In the genomic region with DNA sequence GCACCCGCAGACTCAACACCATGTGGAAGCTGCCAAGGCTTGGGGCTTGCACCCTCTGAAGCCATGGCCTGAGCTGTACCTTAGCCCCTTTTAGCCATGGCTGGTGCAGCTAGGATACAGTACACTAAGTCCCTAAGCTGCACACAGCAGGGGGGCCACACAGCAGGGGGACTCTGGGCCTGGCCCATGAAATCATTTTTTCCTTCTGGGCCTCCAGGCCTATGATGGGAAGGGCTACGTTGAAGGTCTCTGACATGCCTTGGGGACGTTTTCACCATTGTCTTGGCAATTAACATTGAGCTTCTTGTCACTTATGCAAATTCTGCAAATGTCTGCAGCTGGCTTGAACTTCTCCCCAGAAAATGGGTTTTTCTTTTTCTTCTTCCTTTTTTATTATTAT, we compare ENCODE assay signal across 33 cellular contexts.
DNase-seq lines count a peak whose midpoint lies in the region; TF ChIP-seq lines count a peak whose summit lies in the region.
"Had no signal": no experiment of that assay in that cellular context is flagged by ENCODE, and none has a peak within 500 bp of the region (broad histone marks: within the 10 kb centered on the region; RNA-seq: fewer than 3 reads in every experiment).

No MANE protein-coding gene starts in this region.

- no peak overlapping the region for H2BK15ac ChIP-seq in mesendoderm (replicated peaks; ENCODE audit: low read depth)

- peak; percentile 24 for DNase-seq in esophagus muscularis mucosa (ENCODE audit: extremely low spot score)
- DNase-seq in mesendoderm = peak; percentile 19
- no peak for DNase-seq in activated CD4-positive, alpha-beta memory T cell treated with anti-CD3 and anti-CD28 coated beads for 36 hours
- no peak for DNase-seq in NCI-H2029 (lab: John Stamatoyannopoulos, UW)
- DNase-seq in stimulated activated CD4-positive, alpha-beta T cell treated with anti-CD3 and anti-CD28 coated beads, Interleukin-4, amount 100 ng/mL, for 24 hours = no peak
- DNase-seq: 8988T; ACHN; AML-193; BE2C; C1 segment of cervical spinal cord; Caco-2; Calu3; CD4-positive, alpha-beta memory T cell; CD4-positive, alpha-beta T cell; CD4-positive, CD25-positive, alpha-beta regulatory T cell; CD8-positive, alpha-beta memory T cell; CD8-positive, alpha-beta T cell; COR-L47; DMS 273 treated with DMSO at 0.1 percent for 48 hours; DMS153; DMS53; DMS79; DMS79 treated with DMSO at 0.1 percent for 48 hours; DND-41; EL had no signal

- no peak overlapping the region for H3K4me2 ChIP-seq in mesendoderm (ENCODE audit: low read length)
- H3K4me2 ChIP-seq: A549; BLaER1; BLaER1 treated with 17β-estradiol and CSF1 and Interleukin-3, amounts not matched to agents 10 nM and 100 nM had no signal

- H2AK5ac ChIP-seq in mesendoderm (ENCODE audit: low read length) = no peak overlapping the region

- peaks cover 3% of the 10 kb centered on the region for H3K9me3 Mint-ChIP-seq in activated CD4-positive, alpha-beta memory T cell treated with anti-CD3 and anti-CD28 coated beads for 36 hours
- H3K9me3 Mint-ChIP-seq: CD8-positive, alpha-beta T cell had no signal

- H3K36me3 Mint-ChIP-seq in activated CD4-positive, alpha-beta memory T cell treated with anti-CD3 and anti-CD28 coated beads for 36 hours = peaks cover 3% of the 10 kb centered on the region

- H4K8ac ChIP-seq in mesendoderm (ENCODE audit: low read depth, low read length) = no peak overlapping the region

- H4K5ac ChIP-seq in mesendoderm (ENCODE audit: low read length) = no peak overlapping the region

- no peaks in the 10 kb centered on the region for H3K27me3 Mint-ChIP-seq in activated CD4-positive, alpha-beta memory T cell treated with anti-CD3 and anti-CD28 coated beads for 36 hours
- H3K27me3 Mint-ChIP-seq: B cell; CD4-positive, alpha-beta memory T cell; CD4-positive, alpha-beta T cell; CD4-positive, CD25-positive, alpha-beta regulatory T cell had no signal

- WGBS in esophagus muscularis mucosa = 100% methylated on average over 3 of the region's 3 CpGs
- WGBS in mesendoderm (ENCODE audit: extremely low coverage, insufficient coverage, low lambda C conversion rate) = no CpG with 5 or more reads among the region's 3 CpGs

- H3K18ac ChIP-seq in mesendoderm (ENCODE audit: low read length) = no peak overlapping the region

- H3K4me3 Mint-ChIP-seq in activated CD4-positive, alpha-beta memory T cell treated with anti-CD3 and anti-CD28 coated beads for 36 hours = no peak overlapping the region
- H3K4me3 Mint-ChIP-seq: B cell; CD14-positive monocyte; CD4-positive, alpha-beta memory T cell; CD4-positive, alpha-beta T cell; CD4-positive, CD25-positive, alpha-beta regulatory T cell; CD8-positive, alpha-beta memory T cell; CD8-positive, alpha-beta T cell had no signal

- H3K56ac ChIP-seq in mesendoderm (ENCODE audit: low read length) = no peak overlapping the region

- H3K9me3 ChIP-seq in HEK293 (ENCODE audit: control insufficient read depth, insufficient read depth, low read depth, low read length) (no peaks in the 10 kb centered on the region), esophagus muscularis mucosa (no peaks in the 10 kb centered on the region)
- H3K9me3 ChIP-seq: A549, BE2C, Caco-2 had no signal

- no peak for TF ChIP-seq EP300 in esophagus muscularis mucosa (IDR thresholded peaks at IDR 0.05)

- H3K27ac ChIP-seq in HEK293 (ENCODE audit: extremely low read depth, low read depth, low read length) = no peak overlapping the region
- H3K27ac ChIP-seq in esophagus muscularis mucosa (replicated peaks in 1 of 4) = no peak overlapping the region
- H3K27ac ChIP-seq in mesendoderm (ENCODE audit: low read depth, low read length) = no peak overlapping the region
- H3K27ac ChIP-seq: 22Rv1; A549; BLaER1; BLaER1 treated with 17β-estradiol and CSF1 and Interleukin-3, amounts not matched to agents 10 nM and 100 nM; C4-2B had no signal

- H3K4ac ChIP-seq in mesendoderm (ENCODE audit: low read depth, low read length) = no peak overlapping the region

- no peaks in the 10 kb centered on the region for H3K79me2 ChIP-seq in mesendoderm (ENCODE audit: control insufficient read depth, insufficient read depth, low read length)

- POLR2A ChIA-PET in HEK293 (lab: Yijun Ruan, JAX) = no interaction called here
- POLR2A ChIA-PET in activated CD4-positive, alpha-beta memory T cell treated with anti-CD3 and anti-CD28 coated beads for 36 hours (lab: Charles Lee) = no interaction called here

- H3K27me3 ChIP-seq in esophagus muscularis mucosa = no peaks in the 10 kb centered on the region
- no peaks in the 10 kb centered on the region for H3K27me3 ChIP-seq in mesendoderm (ENCODE audit: insufficient read depth, low read length, poor library complexity)
- H3K27me3 ChIP-seq: BE2C; BLaER1; BLaER1 treated with 17β-estradiol and CSF1 and Interleukin-3, amounts not matched to agents 10 nM and 100 nM had no signal

- H3K23ac ChIP-seq in mesendoderm (ENCODE audit: low read length) = no peak overlapping the region

- H3K36me3 ChIP-seq in HEK293 (ENCODE audit: control insufficient read depth in 2 of 2, insufficient read depth in 1 of 2, low read length in 2 of 2) (no peaks in the 10 kb centered on the region), esophagus muscularis mucosa (no peaks in the 10 kb centered on the region), mesendoderm (ENCODE audit: control insufficient read depth, insufficient read depth, low read length) (no peaks in the 10 kb centered on the region)
- H3K36me3 ChIP-seq: BE2C, BLaER1 had no signal

- H3K9ac ChIP-seq in mesendoderm (ENCODE audit: low read length) = no peak overlapping the region
- H3K9ac ChIP-seq: BLaER1; BLaER1 treated with 17β-estradiol and CSF1 and Interleukin-3, amounts not matched to agents 10 nM and 100 nM had no signal

- H3K4me3 ChIP-seq in HEK293 (ENCODE audit: low read depth, low read length) (no peak overlapping the region), esophagus muscularis mucosa (no peak overlapping the region), mesendoderm (ENCODE audit: low read length) (no peak overlapping the region)
- H3K4me3 ChIP-seq: A549; BLaER1; BLaER1 treated with 17β-estradiol and CSF1 and Interleukin-3, amounts not matched to agents 10 nM and 100 nM had no signal

- H2BK5ac ChIP-seq in mesendoderm (ENCODE audit: low read length) = no peak overlapping the region

- TF ChIP-seq POLR2A in esophagus muscularis mucosa (IDR thresholded peaks at IDR 0.05; ENCODE audit: low read depth) = no peak

- TF ChIP-seq CTCF in HEK293 (tag by site-specific recombination; IDR thresholded peaks at IDR 0.05) = no peak
- no peak for TF ChIP-seq CTCF in esophagus muscularis mucosa (IDR thresholded peaks at IDR 0.05)

- CTCF ChIA-PET in HEK293 (lab: Yijun Ruan, JAX) = interaction anchor here (1.9 kb wide), 1 partner anchor 133 kb away, joined by 5 read pairs; no protein-coding TSS in a partner anchor
- CTCF ChIA-PET in activated CD4-positive, alpha-beta memory T cell treated with anti-CD3 and anti-CD28 coated beads for 36 hours (lab: Charles Lee) = no interaction called here

- intact Hi-C loops in esophagus muscularis mucosa (cut with DNase I) = no loop called here
- intact Hi-C loops in activated CD4-positive, alpha-beta memory T cell treated with anti-CD3 and anti-CD28 coated beads for 36 hours (cut with micrococcal nuclease) = no loop called here

- no peaks in the 10 kb centered on the region for H3K4me1 ChIP-seq in HEK293 (ENCODE audit: control insufficient read depth, insufficient read depth, low read length)
- H3K4me1 ChIP-seq in esophagus muscularis mucosa = no peaks in the 10 kb centered on the region
- H3K4me1 ChIP-seq in mesendoderm (ENCODE audit: control insufficient read depth, low read depth, low read length) = no peaks in the 10 kb centered on the region
- H3K4me1 ChIP-seq: A549; BLaER1; BLaER1 treated with 17β-estradiol and CSF1 and Interleukin-3, amounts not matched to agents 10 nM and 100 nM; Caco-2 had no signal

- H3K79me1 ChIP-seq in mesendoderm (ENCODE audit: low read length) = no peaks in the 10 kb centered on the region

- no peak overlapping the region for H3K27ac Mint-ChIP-seq in activated CD4-positive, alpha-beta memory T cell treated with anti-CD3 and anti-CD28 coated beads for 36 hours
- H3K27ac Mint-ChIP-seq: B cell; CD4-positive, alpha-beta memory T cell; CD4-positive, alpha-beta T cell; CD8-positive, alpha-beta memory T cell; CD8-positive, alpha-beta T cell had no signal

- no peak overlapping the region for H2BK120ac ChIP-seq in mesendoderm (ENCODE audit: low read depth, low read length)

- H3K4me1 Mint-ChIP-seq in activated CD4-positive, alpha-beta memory T cell treated with anti-CD3 and anti-CD28 coated beads for 36 hours (ENCODE audit: low read depth) = no peaks in the 10 kb centered on the region
- H3K4me1 Mint-ChIP-seq: B cell; CD14-positive monocyte; CD8-positive, alpha-beta memory T cell had no signal

TF ChIP-seq in HEK293, 187 proteins besides CTCF, POLR2A, EP300 and RAD21:
- TF ChIP-seq ZNF530 (tag by site-specific recombination; IDR thresholded peaks at IDR 0.05; ENCODE audit: low read depth) = no peak
- no peak for TF ChIP-seq MZF1 (tag by site-specific recombination; IDR thresholded peaks at IDR 0.05; ENCODE audit: borderline replicate concordance)
- TF ChIP-seq ZNF585B (tag by site-specific recombination; IDR thresholded peaks at IDR 0.05) = peak; percentile 97
- peak; percentile 11 for TF ChIP-seq SETDB1 (IDR thresholded peaks at IDR 0.05; ENCODE audit: insufficient read length, low read length)

Comparison
In these comparisons a context has a peak if more than half of its experiments do, and no peak if none do; other contexts are left out.
1. DNase-seq: peak in esophagus muscularis mucosa (single experiment) and mesendoderm (single experiment); none in activated CD4-positive, alpha-beta memory T cell treated with anti-CD3 and anti-CD28 coated beads for 36 hours (single experiment), NCI-H2029 (single experiment) and stimulated activated CD4-positive, alpha-beta T cell treated with anti-CD3 and anti-CD28 coated beads, Interleukin-4, amount 100 ng/mL, for 24 hours (single experiment).